ENCODE assay signal across 25 cellular contexts in genomic region chr17:80080081-80080480, GRCh38.
"Had no signal": no experiment of that assay in that cellular context is flagged by ENCODE, and none has a peak within 500 bp of the region (broad histone marks: within the 10 kb centered on the region; RNA-seq: fewer than 3 reads in every experiment).

No MANE protein-coding gene starts in this region.

- H3K36me3 ChIP-seq: ascending aorta, left ventricle myocardium inferior, tibial nerve, vagina had no signal

- H3K27me3 ChIP-seq: ascending aorta, dorsolateral prefrontal cortex, foreskin keratinocyte, tibial nerve, vagina had no signal

- ATAC-seq: activated naive CD8-positive, alpha-beta T cell treated with anti-CD3 and anti-CD28 coated beads, Interleukin-2, amount 50 U/mL, for 24 hours; foreskin keratinocyte; right cardiac atrium; T-helper 17 cell had no signal

- FAIRE-seq: kidney, small intestine had no signal

- H3K4me3 ChIP-seq: ascending aorta, dorsolateral prefrontal cortex, left ventricle myocardium inferior, tibial nerve, vagina had no signal

- H3K4me1 ChIP-seq: foreskin keratinocyte, vagina had no signal

- DNase-seq: activated CD4-positive, alpha-beta T cell treated with anti-CD3 and anti-CD28 coated beads, Interleukin-2, amount 50 U/mL, for 1 hour; activated CD4-positive, CD25-positive, alpha-beta regulatory T cell treated with anti-CD3 and anti-CD28 coated beads, Interleukin-2, amount 50 U/mL, for 72 hours; activated CD8-positive, alpha-beta memory T cell treated with anti-CD3 and anti-CD28 coated beads for 24 hours; activated CD8-positive, alpha-beta memory T cell treated with anti-CD3 and anti-CD28 coated beads, Interleukin-2, amount 50 U/mL, for 48 hours; activated effector memory CD4-positive, alpha-beta T cell treated with Interleukin-2 at 50 U/mL for 16 hours; activated naive CD4-positive, alpha-beta T cell treated with anti-CD3 and anti-CD28 coated beads, Interleukin-2, amount 10 ng/mL, durations not matched to agents 7 days and 5 days; activated naive CD8-positive, alpha-beta T cell treated with anti-CD3 and anti-CD28 coated beads, Interleukin-2, amount 50 U/mL, for 24 hours; activated T-cell treated with anti-CD3 and anti-CD28 coated beads, Interleukin-2, amount 50 U/mL, for 48 hours; dorsolateral prefrontal cortex; foreskin keratinocyte; glutamatergic neuron; hippocampal formation; left ventricle myocardium inferior; mammary epithelial cell; occipital lobe; small intestine; stimulated activated CD4-positive, alpha-beta T cell treated with anti-CD3 and anti-CD28 coated beads, Interleukin-15, amount 100 ng/mL, for 24 hours; stimulated activated CD4-positive, alpha-beta T cell treated with anti-CD3 and anti-CD28 coated beads, Interleukin-2, amount 100 ng/mL, for 48 hours; T-helper 17 cell had no signal

- H3K9me3 ChIP-seq: ascending aorta, left ventricle myocardium inferior, tibial nerve, vagina had no signal

- H3K27ac ChIP-seq: ascending aorta, dorsolateral prefrontal cortex, foreskin keratinocyte, left ventricle myocardium inferior, tibial nerve, vagina, VCaP had no signal
